19 cellular contexts compared by ENCODE assay signal in genomic region chr13:73146705-73147104, GRCh38.
DNase-seq lines count a peak whose midpoint lies in the region; ATAC-seq and TF ChIP-seq lines count a peak whose summit lies in the region.
"Had no signal": no experiment of that assay in that cellular context is flagged by ENCODE, and none has a peak within 500 bp of the region (broad histone marks: within the 10 kb centered on the region; RNA-seq: fewer than 3 reads in every experiment).

No MANE protein-coding gene starts in this region.

- no peak overlapping the region for H3K56ac ChIP-seq in IMR-90 (ENCODE audit: extremely low read depth, insufficient read depth, low read length)

- intact Hi-C loops in IMR-90 (cut with micrococcal nuclease) (no loop called here), left lung (cut with DNase I) (no loop called here), mucosa of descending colon (cut with DNase I, micrococcal nuclease) (no loop called here)

- no peak overlapping the region for H2BK12ac ChIP-seq in mesenchymal stem cell (ENCODE audit: low read length in 2 of 2)

- TF ChIP-seq POLR2A in IMR-90 (IDR thresholded peaks at IDR 0.05; ENCODE audit: low read depth, low read length): no peak

- no peak overlapping the region for H4K5ac ChIP-seq in IMR-90 (ENCODE audit: low read depth, low read length)

- H3K23ac ChIP-seq in IMR-90 (ENCODE audit: low read depth, low read length): 0 out of 2 replicates have a peak overlapping the region, but pooled peaks have one; percentile 31
- H3K23ac ChIP-seq in mesenchymal stem cell (ENCODE audit: low read length in 2 of 2): no peak overlapping the region

- H3K18ac ChIP-seq in IMR-90 (ENCODE audit: low read depth, low read length) (no peak overlapping the region), mesenchymal stem cell (ENCODE audit: low read depth in 1 of 2, low read length in 2 of 2) (no peak overlapping the region)

- H2AFZ ChIP-seq in IMR-90 (replicated peaks; ENCODE audit: low read length, poor library complexity): no peak overlapping the region
- H2AFZ ChIP-seq in mesenchymal stem cell (ENCODE audit: low read depth, low read length): no peak overlapping the region

- H4K8ac ChIP-seq in IMR-90 (ENCODE audit: low read depth in 2 of 2, low read length in 2 of 2) (no peak overlapping the region), mesenchymal stem cell (ENCODE audit: low read length) (no peak overlapping the region)

- DNase-seq in A172 (ENCODE audit: low spot score): peak; percentile 32
- peak; percentile 35 for DNase-seq in IMR-90
- peak; percentile 46 for DNase-seq in epithelial cell of esophagus (ENCODE audit: low read depth)
- DNase-seq in mesenchymal stem cell: peak; percentile 84
- no peak for DNase-seq in left lung
- no peak for DNase-seq in NCI-H748 treated with DMSO at 0.1 percent for 48 hours (lab: John Stamatoyannopoulos, UW)
- DNase-seq in mucosa of descending colon: no peak
- DNase-seq in NCI-H524 (lab: John Stamatoyannopoulos, UW): no peak
- DNase-seq: CD8-positive, alpha-beta T cell; H9; Kasumi-1; NCI-H1105; NCI-H2081; NCI-H446 treated with DMSO at 0.1 percent for 48 hours; OCI-M1; SHP77 treated with DMSO at 0.1 percent for 48 hours had no signal

- no peak for ATAC-seq in IMR-90 (ENCODE audit: low read depth)
- no peak for ATAC-seq in left lung
- no peak for ATAC-seq in mucosa of descending colon
- ATAC-seq: CD8-positive, alpha-beta T cell; SK-N-SH treated with all-trans-retinoic acid at 6 μM for 48 hours had no signal

- H3K27me3 ChIP-seq in IMR-90 (ENCODE audit: control insufficient read depth, insufficient read depth, low read length): no peaks in the 10 kb centered on the region
- H3K27me3 ChIP-seq in mesenchymal stem cell (ENCODE audit: control insufficient read depth in 1 of 2, insufficient read depth in 1 of 2, low read length in 2 of 2): no peaks in the 10 kb centered on the region
- no peaks in the 10 kb centered on the region for H3K27me3 ChIP-seq in left lung
- H3K27me3 ChIP-seq: BLaER1 had no signal

- no peak overlapping the region for H2AK5ac ChIP-seq in IMR-90 (ENCODE audit: low read depth, low read length)
- H2AK5ac ChIP-seq in mesenchymal stem cell (ENCODE audit: low read length, severe bottlenecking): no peak overlapping the region

- H2BK15ac ChIP-seq in IMR-90 (ENCODE audit: low read depth, low read length): peak overlapping the region; percentile 20; the same call in 1 of the 3 replicates
- no peak overlapping the region for H2BK15ac ChIP-seq in mesenchymal stem cell (ENCODE audit: low read depth, poor library complexity, severe bottlenecking)

- in situ Hi-C loops in IMR-90 (cut with MboI; ENCODE audit: low sequenced_read_pairs): no loop called here

- H3K9me1 ChIP-seq in IMR-90 (ENCODE audit: insufficient read depth, low read length): no peaks in the 10 kb centered on the region

- H3K4ac ChIP-seq in IMR-90 (ENCODE audit: low read depth, low read length) (no peak overlapping the region), mesenchymal stem cell (ENCODE audit: low read depth in 1 of 2, low read length in 2 of 2) (no peak overlapping the region)

- H3K4me1 ChIP-seq in IMR-90 (ENCODE audit: control insufficient read depth, insufficient read depth, low read length) (peaks cover 4% of the 10 kb centered on the region), mesenchymal stem cell (ENCODE audit: control insufficient read depth, insufficient read depth, low read depth, low read length) (no peaks in the 10 kb centered on the region), left lung (no peaks in the 10 kb centered on the region), mucosa of descending colon (ENCODE audit: low read depth) (no peaks in the 10 kb centered on the region)

- TF ChIP-seq RAD21 in IMR-90 (IDR thresholded peaks at IDR 0.05; ENCODE audit: low read length): no peak

- TF ChIP-seq CTCF in IMR-90 (conservative IDR thresholded peaks at IDR 0.05; ENCODE audit: low read depth, low read length) (no peak), epithelial cell of esophagus (IDR thresholded peaks at IDR 0.05; ENCODE audit: insufficient read depth, low read depth, low read length, missing control alignments) (no peak), left lung (IDR thresholded peaks at IDR 0.05) (no peak), mucosa of descending colon (IDR thresholded peaks at IDR 0.05) (no peak)

- H3K4me3 ChIP-seq in IMR-90 (ENCODE audit: insufficient read depth, low read depth, low read length) (no peak overlapping the region), epithelial cell of esophagus (ENCODE audit: low read length) (no peak overlapping the region), mesenchymal stem cell (ENCODE audit: insufficient read depth in 1 of 2, low read depth in 1 of 2, low read length in 2 of 2) (no peak overlapping the region), left lung (no peak overlapping the region), mucosa of descending colon (no peak overlapping the region)
- H3K4me3 ChIP-seq: BLaER1 had no signal

- dilution Hi-C loops in IMR-90 (cut with HindIII; ENCODE audit: low sequenced_read_pairs, unreplicated experiment): no loop called here

- POLR2A ChIA-PET in IMR-90 (lab: Charles Lee; ENCODE audit: unreplicated experiment): no interaction called here

- BruUV-seq in IMR-90 (replicated peaks; lab: Mats Ljungman, UMichigan): no TSS peak

- no peaks in the 10 kb centered on the region for H3K9me3 ChIP-seq in IMR-90 (ENCODE audit: control insufficient read depth, insufficient read depth, low read length)
- no peaks in the 10 kb centered on the region for H3K9me3 ChIP-seq in mesenchymal stem cell (ENCODE audit: control insufficient read depth, low read length)
- H3K9me3 ChIP-seq in left lung: no peaks in the 10 kb centered on the region
- no peaks in the 10 kb centered on the region for H3K9me3 ChIP-seq in mucosa of descending colon
- H3K9me3 ChIP-seq: BLaER1 had no signal

- H2AK9ac ChIP-seq in IMR-90 (replicated peaks; ENCODE audit: low read depth, low read length, poor library complexity): no peak overlapping the region

- H3K79me1 ChIP-seq in IMR-90 (ENCODE audit: low read depth in 1 of 2, low read length in 2 of 2) (no peaks in the 10 kb centered on the region), mesenchymal stem cell (replicated peaks; ENCODE audit: low read length, poor library complexity, severe bottlenecking) (no peaks in the 10 kb centered on the region)

- H3K27ac ChIP-seq in IMR-90 (ENCODE audit: insufficient read depth, low read length): no peak overlapping the region
- H3K27ac ChIP-seq in mesenchymal stem cell (ENCODE audit: low read length, poor library complexity, severe bottlenecking): no peak overlapping the region
- H3K27ac ChIP-seq in left lung: no peak overlapping the region
- H3K27ac ChIP-seq: BLaER1, HL-60 had no signal

- CTCF ChIA-PET in IMR-90 (lab: Yijun Ruan, JAX): no interaction called here

- H3K36me3 ChIP-seq in IMR-90 (ENCODE audit: control insufficient read depth, insufficient read depth, low read length) (no peaks in the 10 kb centered on the region), mesenchymal stem cell (ENCODE audit: control insufficient read depth in 1 of 2, insufficient read depth in 2 of 2, low read depth in 1 of 2, low read length in 2 of 2) (no peaks in the 10 kb centered on the region), left lung (no peaks in the 10 kb centered on the region), mucosa of descending colon (ENCODE audit: low read depth) (no peaks in the 10 kb centered on the region)
- H3K36me3 ChIP-seq: BLaER1 had no signal

- H2BK120ac ChIP-seq in IMR-90 (ENCODE audit: low read depth, low read length) (no peak overlapping the region), mesenchymal stem cell (ENCODE audit: low read depth, low read length) (no peak overlapping the region)

- H3K4me2 ChIP-seq in IMR-90 (ENCODE audit: low read depth, low read length): no peak overlapping the region
- no peak overlapping the region for H3K4me2 ChIP-seq in mesenchymal stem cell (ENCODE audit: low read length, poor library complexity, severe bottlenecking)
- H3K4me2 ChIP-seq: BLaER1 had no signal

- H3K14ac ChIP-seq in IMR-90 (replicated peaks; ENCODE audit: low read depth, low read length): no peak overlapping the region
- H3K14ac ChIP-seq in mesenchymal stem cell (ENCODE audit: low read length in 2 of 2): no peak overlapping the region

- H4K20me1 ChIP-seq in IMR-90 (ENCODE audit: insufficient read depth, low read length): no peaks in the 10 kb centered on the region
- H4K20me1 ChIP-seq: BLaER1 had no signal

- WGBS in IMR-90 (ENCODE audit: extremely low coverage in 2 of 2, insufficient read length in 1 of 2), 2 experiments: no CpG with 5 or more reads among the region's 2 CpGs
- 33% methylated on average over 1 of the region's 2 CpGs for WGBS in mesenchymal stem cell

- no peak overlapping the region; the same call in 1 of the 2 replicates for H2BK20ac ChIP-seq in IMR-90 (ENCODE audit: low read depth, low read length)

- no peak overlapping the region; the same call in 1 of the 2 replicates for H4K91ac ChIP-seq in IMR-90 (ENCODE audit: insufficient read depth, low read depth, low read length)
- no peak overlapping the region for H4K91ac ChIP-seq in mesenchymal stem cell (ENCODE audit: low read length)

- H3K9ac ChIP-seq in IMR-90 (ENCODE audit: low read depth, low read length) (no peak overlapping the region), mesenchymal stem cell (ENCODE audit: low read length) (no peak overlapping the region)
- H3K9ac ChIP-seq: BLaER1 had no signal

- H2BK5ac ChIP-seq in IMR-90 (ENCODE audit: low read depth, low read length, poor library complexity, severe bottlenecking): no peak overlapping the region
- H2BK5ac ChIP-seq in mesenchymal stem cell (ENCODE audit: low read depth, low read length, poor library complexity, severe bottlenecking): no peak overlapping the region

TF ChIP-seq in IMR-90, 13 proteins besides CTCF, POLR2A, EP300 and RAD21:
- no peak for TF ChIP-seq MAFK (IDR thresholded peaks at IDR 0.05; ENCODE audit: low read depth, low read length)
- TF ChIP-seq CEBPB (IDR thresholded peaks at IDR 0.05; ENCODE audit: low read depth, low read length): peak; percentile 33; the same call in 1 of the 2 replicates
- TF ChIP-seq RCOR1 (IDR thresholded peaks at IDR 0.05; ENCODE audit: insufficient replicate concordance, low read length): no peak
- TF ChIP-seq, protein P1, sequence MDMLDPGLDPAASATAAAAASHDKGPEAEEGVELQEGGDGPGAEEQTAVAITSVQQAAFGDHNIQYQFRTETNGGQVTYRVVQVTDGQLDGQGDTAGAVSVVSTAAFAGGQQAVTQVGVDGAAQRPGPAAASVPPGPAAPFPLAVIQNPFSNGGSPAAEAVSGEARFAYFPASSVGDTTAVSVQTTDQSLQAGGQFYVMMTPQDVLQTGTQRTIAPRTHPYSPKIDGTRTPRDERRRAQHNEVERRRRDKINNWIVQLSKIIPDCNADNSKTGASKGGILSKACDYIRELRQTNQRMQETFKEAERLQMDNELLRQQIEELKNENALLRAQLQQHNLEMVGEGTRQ (IDR thresholded peaks at IDR 0.05; ENCODE audit: low read depth, low read length): no peak

Comparison
In these comparisons a context has a peak if more than half of its experiments do, and no peak if none do; other contexts are left out.
1. DNase-seq: peak in A172 (single experiment), IMR-90 (single experiment), epithelial cell of esophagus (single experiment) and mesenchymal stem cell (single experiment); none in left lung (0 of 2), NCI-H748 treated with DMSO at 0.1 percent for 48 hours (single experiment), mucosa of descending colon (0 of 3) and NCI-H524 (0 of 2).